Comparison of ENCODE assay signal across 26 cellular contexts in genomic region chr17:10718547-10718946, GRCh38. TPM values are rescaled to one million over a fixed set of nuclear protein-coding genes. Genes with fewer than 3 reads are reported as not detected.
"Had no signal": no experiment of that assay in that cellular context is flagged by ENCODE, and none has a peak within 500 bp of the region (broad histone marks: within the 10 kb centered on the region; RNA-seq: fewer than 3 reads in every experiment).

No MANE protein-coding gene starts in this region.

- DNase-seq: activated CD4-positive, alpha-beta memory T cell treated with anti-CD3 and anti-CD28 coated beads, Interleukin-2, amount 10 ng/mL, durations not matched to agents 7 days and 5 days; activated CD4-positive, alpha-beta T cell treated with anti-CD3 and anti-CD28 coated beads, Interleukin-2, amount 10 ng/mL, durations not matched to agents 24 days and 14 days; activated CD8-positive, alpha-beta memory T cell treated with anti-CD3 and anti-CD28 coated beads, Interleukin-2, amount 50 U/mL, for 48 hours; activated naive CD8-positive, alpha-beta T cell treated with anti-CD3 and anti-CD28 coated beads for 36 hours; activated T-cell treated with anti-CD3 and anti-CD28 coated beads, Interleukin-2, amount 50 U/mL, for 4 hours; cortex of kidney; effector memory CD8-positive, alpha-beta T cell; erythroblast; islet precursor cell; midbrain; posterior cingulate gyrus; stimulated activated CD4-positive, alpha-beta T cell treated with anti-CD3 and anti-CD28 coated beads, Interleukin-4, amount 100 ng/mL, for 24 hours; stimulated activated naive CD8-positive, alpha-beta T cell treated with anti-CD3 and anti-CD28 coated beads, Interleukin-15, amount 100 ng/mL, for 72 hours; substantia nigra; T1000; uterus; WERI-Rb-1 had no signal

- H3K4me1 ChIP-seq: ascending aorta, gastroesophageal sphincter, uterus had no signal

- H3K27me3 ChIP-seq: ascending aorta, cardiac muscle cell, gastroesophageal sphincter, hepatocyte, uterus had no signal

- H3K27ac ChIP-seq: ascending aorta, cardiac muscle cell, gastroesophageal sphincter, hepatocyte, skin epidermis, uterus, WERI-Rb-1 had no signal

- H3K9me3 ChIP-seq: ascending aorta, gastroesophageal sphincter, uterus had no signal

- H3K79me2 ChIP-seq: hepatocyte had no signal

- H3K4me3 ChIP-seq: ascending aorta, cardiac muscle cell, gastroesophageal sphincter, hepatocyte, skin epidermis, uterus had no signal

- ATAC-seq: activated CD4-positive, CD25-positive, alpha-beta regulatory T cell treated with anti-CD3 and anti-CD28 coated beads, Interleukin-2, amount 50 U/mL, for 24 hours; activated T-cell treated with anti-CD3 and anti-CD28 coated beads, Interleukin-2, amount 50 U/mL, for 4 hours; effector memory CD8-positive, alpha-beta T cell; gastroesophageal sphincter; natural killer cell treated with Interleukin-12 subunit alpha and Interleukin-12 subunit beta and Interleukin-15 and Interleukin-18, amount 100 ng/mL, for 72 hours; sciatic nerve; stimulated activated effector memory CD8-positive, alpha-beta T cell treated with anti-CD3 and anti-CD28 coated beads, Interleukin-12 subunit alpha, Interleukin-12 subunit beta, amount 100 ng/mL, for 72 hours; stimulated activated naive CD8-positive, alpha-beta T cell treated with anti-CD3 and anti-CD28 coated beads, Interleukin-15, amount 100 ng/mL, for 72 hours had no signal

- H3K36me3 ChIP-seq: cardiac muscle cell, uterus, WERI-Rb-1 had no signal

- H2AFZ ChIP-seq: hepatocyte had no signal

- H3K4me2 ChIP-seq: hepatocyte had no signal

RNA-seq across cellular contexts. Expression of gene ADPRM, which starts 21.2 kb away (rescaled TPM):
- total RNA-seq: ascending aorta had no signal
